ENCODE assay signal across 8 cellular contexts in the genomic region with DNA sequence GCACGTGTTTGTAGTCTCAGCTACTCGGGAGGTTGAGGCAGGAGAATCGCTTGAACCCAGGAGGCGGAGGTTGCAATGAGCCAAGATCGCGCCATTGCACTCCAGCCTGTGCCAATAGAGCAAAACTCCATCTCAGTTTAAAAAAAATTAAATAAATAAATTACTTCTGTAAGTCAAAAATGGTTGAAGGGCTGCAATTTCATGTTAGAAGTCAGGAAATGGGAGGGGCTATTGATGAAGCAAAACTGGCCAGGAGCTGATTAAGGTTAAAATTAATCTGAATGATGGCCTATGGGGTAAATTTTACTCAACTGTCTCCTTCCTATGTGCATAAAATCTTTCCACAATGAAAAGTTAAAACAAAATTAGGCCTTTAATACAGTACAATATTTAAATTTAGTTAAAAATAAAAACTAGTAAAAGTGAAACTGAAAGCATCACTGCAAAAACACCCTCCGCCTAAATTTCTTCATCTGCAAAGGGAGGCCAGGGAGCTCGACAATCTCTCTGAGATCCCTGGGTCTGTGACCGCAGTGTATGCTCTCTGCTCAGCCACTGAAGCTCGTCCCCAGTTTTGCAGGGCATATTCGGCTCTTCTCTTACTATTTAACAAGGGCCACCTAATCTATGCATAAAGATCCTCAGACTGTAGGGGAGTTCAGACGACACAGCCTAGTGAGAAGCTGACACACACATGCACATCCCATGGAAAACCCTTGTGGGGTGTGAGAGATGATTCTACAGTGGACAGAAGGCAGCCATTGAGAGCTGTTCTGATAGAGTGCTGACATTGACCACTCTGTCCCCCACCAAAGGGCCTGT. TPM values are rescaled to one million over a fixed set of nuclear protein-coding genes. Genes with fewer than 3 reads are reported as not detected.
DNase-seq lines count a peak whose midpoint lies in the region; ATAC-seq and TF ChIP-seq lines count a peak whose summit lies in the region.

No MANE protein-coding gene starts in this region.

- no peak for TF ChIP-seq CTCF in AG04450 (IDR thresholded peaks at IDR 0.05; ENCODE audit: low read depth, low read length)
- TF ChIP-seq CTCF in IMR-90 (conservative IDR thresholded peaks at IDR 0.05; ENCODE audit: low read depth, low read length), result no peak
- TF ChIP-seq CTCF in heart right ventricle (IDR thresholded peaks at IDR 0.05), result no peak

- H3K4me3 Mint-ChIP-seq in activated CD8-positive, alpha-beta T cell treated with anti-CD3 and anti-CD28 coated beads, Interleukin-2, amount 10 ng/mL, durations not matched to agents 7 days and 5 days, result peak overlapping the region; percentile 78
- H3K4me3 Mint-ChIP-seq in stimulated activated naive B cell treated with anti-CD40 and anti-IgM and Interleukin-4, amounts not matched to agents 10 μg/mL and 1 μg/mL and 100 μg/mL, for 72 hours, result peak overlapping the region; percentile 69 to 71

- peaks cover 20 to 50% of the 10 kb centered on the region in 2 experiments for H3K79me1 ChIP-seq in IMR-90 (ENCODE audit: low read depth in 1 of 2, low read length in 2 of 2)

- peak overlapping the region; percentile 90 for H3K27ac Mint-ChIP-seq in activated CD8-positive, alpha-beta T cell treated with anti-CD3 and anti-CD28 coated beads, Interleukin-2, amount 10 ng/mL, durations not matched to agents 7 days and 5 days
- H3K27ac Mint-ChIP-seq in stimulated activated naive B cell treated with anti-CD40 and anti-IgM and Interleukin-4, amounts not matched to agents 10 μg/mL and 1 μg/mL and 100 μg/mL, for 72 hours, result peak overlapping the region; percentile 72

- H3K4me1 ChIP-seq in IMR-90 (ENCODE audit: control insufficient read depth, insufficient read depth, low read length), result peaks cover 8% of the 10 kb centered on the region
- H3K4me1 ChIP-seq in heart right ventricle, result peaks cover 2 to 82% (median 59%) of the 10 kb centered on the region in 9 donors

- ATAC-seq in GM19463 (IDR thresholded peaks at IDR 0.05; ENCODE audit: unreplicated experiment) (peak; percentile 36), IMR-90 (ENCODE audit: low read depth) (peak; percentile 46), heart right ventricle (peak in 5 of 8 donors; percentile 29 to 49 (median 43))
- peak; percentile 77 for ATAC-seq in activated CD8-positive, alpha-beta T cell treated with anti-CD3 and anti-CD28 coated beads, Interleukin-2, amount 10 ng/mL, durations not matched to agents 7 days and 5 days
- ATAC-seq in stimulated activated naive B cell treated with anti-CD40 and anti-IgM and Interleukin-4, amounts not matched to agents 10 μg/mL and 1 μg/mL and 100 μg/mL, for 72 hours (replicated peaks), result peak; percentile 23 to 37

- H3K27ac ChIP-seq in AG04450 (ENCODE audit: low read depth, low read length), result peak overlapping the region; percentile 54
- peak overlapping the region; percentile 67 for H3K27ac ChIP-seq in IMR-90 (ENCODE audit: insufficient read depth, low read length)
- peak overlapping the region in 9 of 10 donors; percentile 56 to 89 (median 70) for H3K27ac ChIP-seq in heart right ventricle

- H3K9ac ChIP-seq in IMR-90 (ENCODE audit: low read depth, low read length), result peak overlapping the region; percentile 47; the same call in 1 of the 2 replicates

- DNase-seq in AG04450 (ENCODE audit: low read depth, low spot score), result no peak
- DNase-seq in IMR-90, result peak; percentile 14
- DNase-seq in activated CD8-positive, alpha-beta T cell treated with anti-CD3 and anti-CD28 coated beads, Interleukin-2, amount 10 ng/mL, durations not matched to agents 7 days and 5 days, result peak; percentile 75
- no peak for DNase-seq in heart right ventricle
- no peak for DNase-seq in stimulated activated naive B cell treated with anti-CD40 and anti-IgM and Interleukin-4, amounts not matched to agents 10 μg/mL and 1 μg/mL and 100 μg/mL, for 72 hours
- DNase-seq in NCI-H2171 (lab: John Stamatoyannopoulos, UW), result no peak
- no peak for DNase-seq in NCI-H1930 (lab: John Stamatoyannopoulos, UW)

- CTCF ChIA-PET in AG04450 (lab: Charles Lee) (interaction anchor here (0.6 to 1.9 kb wide), 2 partner anchors 94 to 152 kb away, joined by 4 to 8 read pairs; no protein-coding TSS in a partner anchor), IMR-90 (lab: Yijun Ruan, JAX) (interaction anchor here (0.6 to 0.9 kb wide), 2 partner anchors 8 to 119 kb away, joined by 3 read pairs; no protein-coding TSS in a partner anchor)
- CTCF ChIA-PET in activated CD8-positive, alpha-beta T cell treated with anti-CD3 and anti-CD28 coated beads, Interleukin-2, amount 10 ng/mL, durations not matched to agents 7 days and 5 days (lab: Charles Lee), result interaction anchor here (0.8 to 1.9 kb wide), 12 partner anchors 34 to 153 kb away, joined by 3 to 9 read pairs (median 3); a partner anchor contains a TSS

- POLR2A ChIA-PET in AG04450 (lab: Yijun Ruan, JAX) (interaction anchor here (1.0 kb wide), 1 partner anchor 28 kb away, joined by 3 read pairs; no protein-coding TSS in a partner anchor), IMR-90 (lab: Charles Lee; ENCODE audit: unreplicated experiment) (no interaction called here)
- POLR2A ChIA-PET in activated CD8-positive, alpha-beta T cell treated with anti-CD3 and anti-CD28 coated beads, Interleukin-2, amount 10 ng/mL, durations not matched to agents 7 days and 5 days (lab: Charles Lee), result interaction anchor here (0.8 to 3.4 kb wide), 20 partner anchors 11 to 317 kb away, joined by 3 to 15 read pairs (median 4); a partner anchor contains a TSS

- H4K5ac ChIP-seq in IMR-90 (ENCODE audit: low read depth, low read length), result peak overlapping the region; percentile 21; the same call in 1 of the 2 replicates

- WGBS in IMR-90 (ENCODE audit: extremely low coverage in 2 of 2, insufficient read length in 1 of 2), 2 experiments, result 40% methylated on average over 1 of the region's 12 CpGs; no CpG with 5 or more reads in 1 of the 2 experiments
- 63 to 74% methylated on average over 12 of the region's 12 CpGs for WGBS in heart right ventricle, 2 donors

- peak overlapping the region; percentile 57 for H3K4ac ChIP-seq in IMR-90 (ENCODE audit: low read depth, low read length)

- H4K8ac ChIP-seq in IMR-90 (ENCODE audit: low read depth in 2 of 2, low read length in 2 of 2), result peak overlapping the region; percentile 41 to 54; a peak in 3 of 4 replicates

- peak overlapping the region; percentile 26; the same call in 1 of the 2 replicates for H3K23ac ChIP-seq in IMR-90 (ENCODE audit: low read depth, low read length)

- H2AK9ac ChIP-seq in IMR-90 (replicated peaks; ENCODE audit: low read depth, low read length, poor library complexity), result peak overlapping the region; percentile 68

- peak overlapping the region; percentile 68 for H3K18ac ChIP-seq in IMR-90 (ENCODE audit: low read depth, low read length)

- H3K9me3 ChIP-seq in AG04450 (ENCODE audit: control insufficient read depth, insufficient read depth, low read length), result no peaks in the 10 kb centered on the region
- no peaks in the 10 kb centered on the region for H3K9me3 ChIP-seq in IMR-90 (ENCODE audit: control insufficient read depth, insufficient read depth, low read length)
- peaks cover 0 to 2% (median 0%) of the 10 kb centered on the region in 11 donors for H3K9me3 ChIP-seq in heart right ventricle

- H3K27me3 ChIP-seq in AG04450 (ENCODE audit: control insufficient read depth, insufficient read depth, low read length), result no peaks in the 10 kb centered on the region
- H3K27me3 ChIP-seq in IMR-90 (ENCODE audit: control insufficient read depth, insufficient read depth, low read length), result no peaks in the 10 kb centered on the region
- no peaks in the 10 kb centered on the region for H3K27me3 ChIP-seq in heart right ventricle

- peak overlapping the region; percentile 61 for H2BK120ac ChIP-seq in IMR-90 (ENCODE audit: low read depth, low read length)

- peak overlapping the region; percentile 59 for H2BK5ac ChIP-seq in IMR-90 (ENCODE audit: low read depth, low read length, poor library complexity, severe bottlenecking)

- TF ChIP-seq POLR2A in IMR-90 (IDR thresholded peaks at IDR 0.05; ENCODE audit: low read depth, low read length), result no peak

- no TSS peak for BruUV-seq in IMR-90 (replicated peaks; lab: Mats Ljungman, UMichigan)

- intact Hi-C loops in IMR-90 (cut with micrococcal nuclease), result no loop called here
- intact Hi-C loops in heart right ventricle (cut with DNase I), result loop anchor here in 3 of 10 donors (5.0 to 10.0 kb wide), 2 partner anchors 55 to 58 kb away; a partner anchor contains a TSS

- no peaks in the 10 kb centered on the region for H3K27me3 Mint-ChIP-seq in activated CD8-positive, alpha-beta T cell treated with anti-CD3 and anti-CD28 coated beads, Interleukin-2, amount 10 ng/mL, durations not matched to agents 7 days and 5 days (ENCODE audit: low read depth)
- H3K27me3 Mint-ChIP-seq in stimulated activated naive B cell treated with anti-CD40 and anti-IgM and Interleukin-4, amounts not matched to agents 10 μg/mL and 1 μg/mL and 100 μg/mL, for 72 hours, result no peaks in the 10 kb centered on the region

- dilution Hi-C loops in IMR-90 (cut with HindIII; ENCODE audit: low sequenced_read_pairs, unreplicated experiment), result no loop called here

- H3K4me3 ChIP-seq in AG04450 (ENCODE audit: low read depth, low read length), result no peak overlapping the region
- H3K4me3 ChIP-seq in IMR-90 (ENCODE audit: insufficient read depth, low read depth, low read length), result no peak overlapping the region
- peak overlapping the region in 8 of 10 donors; percentile 4 to 43 (median 36) for H3K4me3 ChIP-seq in heart right ventricle

- H3K36me3 Mint-ChIP-seq in activated CD8-positive, alpha-beta T cell treated with anti-CD3 and anti-CD28 coated beads, Interleukin-2, amount 10 ng/mL, durations not matched to agents 7 days and 5 days (ENCODE audit: low read depth), result peaks cover 73% of the 10 kb centered on the region
- H3K36me3 Mint-ChIP-seq in stimulated activated naive B cell treated with anti-CD40 and anti-IgM and Interleukin-4, amounts not matched to agents 10 μg/mL and 1 μg/mL and 100 μg/mL, for 72 hours, result peaks cover 36 to 65% of the 10 kb centered on the region in 2 donors

- peak overlapping the region; percentile 66 for H2AK5ac ChIP-seq in IMR-90 (ENCODE audit: low read depth, low read length)

- in situ Hi-C loops in IMR-90 (cut with MboI; ENCODE audit: low sequenced_read_pairs), result no loop called here

- peaks cover 84% of the 10 kb centered on the region for H3K4me1 Mint-ChIP-seq in activated CD8-positive, alpha-beta T cell treated with anti-CD3 and anti-CD28 coated beads, Interleukin-2, amount 10 ng/mL, durations not matched to agents 7 days and 5 days (ENCODE audit: low read depth)
- peaks cover 50 to 81% of the 10 kb centered on the region in 2 donors for H3K4me1 Mint-ChIP-seq in stimulated activated naive B cell treated with anti-CD40 and anti-IgM and Interleukin-4, amounts not matched to agents 10 μg/mL and 1 μg/mL and 100 μg/mL, for 72 hours

- H3K9me3 Mint-ChIP-seq in activated CD8-positive, alpha-beta T cell treated with anti-CD3 and anti-CD28 coated beads, Interleukin-2, amount 10 ng/mL, durations not matched to agents 7 days and 5 days (ENCODE audit: insufficient read depth), result no peaks in the 10 kb centered on the region
- peaks cover 0 to 2% of the 10 kb centered on the region in 2 donors for H3K9me3 Mint-ChIP-seq in stimulated activated naive B cell treated with anti-CD40 and anti-IgM and Interleukin-4, amounts not matched to agents 10 μg/mL and 1 μg/mL and 100 μg/mL, for 72 hours

- no peak for TF ChIP-seq RAD21 in IMR-90 (IDR thresholded peaks at IDR 0.05; ENCODE audit: low read length)

- peak overlapping the region; percentile 88 for H3K4me2 ChIP-seq in IMR-90 (ENCODE audit: low read depth, low read length)

- peaks cover 9% of the 10 kb centered on the region for H3K9me1 ChIP-seq in IMR-90 (ENCODE audit: insufficient read depth, low read length)

- H4K20me1 ChIP-seq in IMR-90 (ENCODE audit: insufficient read depth, low read length), result no peaks in the 10 kb centered on the region

- peak overlapping the region; percentile 91 for H2BK15ac ChIP-seq in IMR-90 (ENCODE audit: low read depth, low read length)

- peak overlapping the region; percentile 81 for H4K91ac ChIP-seq in IMR-90 (ENCODE audit: insufficient read depth, low read depth, low read length)

- H3K14ac ChIP-seq in IMR-90 (replicated peaks; ENCODE audit: low read depth, low read length), result peak overlapping the region; percentile 49

- peak overlapping the region; percentile 44; the same call in 1 of the 2 replicates for H3K56ac ChIP-seq in IMR-90 (ENCODE audit: extremely low read depth, insufficient read depth, low read length)

- peak overlapping the region; percentile 36 for H2BK20ac ChIP-seq in IMR-90 (ENCODE audit: low read depth, low read length)

- peak overlapping the region; percentile 70 for H2AFZ ChIP-seq in IMR-90 (replicated peaks; ENCODE audit: low read length, poor library complexity)

- H3K36me3 ChIP-seq in IMR-90 (ENCODE audit: control insufficient read depth, insufficient read depth, low read length) (peaks cover 28% of the 10 kb centered on the region), heart right ventricle (peaks cover 0 to 71% (median 20%) of the 10 kb centered on the region in 9 donors)

RNA-seq across cellular contexts. Expression of a gene that starts 57.2 kb away (rescaled TPM):
- polyA plus RNA-seq in AG04450 (2011; rRNA removed) (31.4 and 39.2 TPM in 2 replicates), IMR-90 (2012; rRNA removed) (16.5 and 20.6 TPM in 2 replicates), heart right ventricle (10 to 100 TPM in 1 of 2 donors, 1 to 10 TPM in 1; 9.3 to 13.0 TPM)
- 43.2 and 46.4 TPM in 2 replicates for polyA minus RNA-seq in AG04450 (2011; rRNA and poly(A)+ RNA removed)
- total RNA-seq in IMR-90 (2012; rRNA removed) (20.3 and 21.9 TPM in 2 replicates), heart right ventricle (10 to 100 TPM; 18.3 to 41.4 (median 29.0) TPM)
- polyA plus RNA-seq in IMR-90 (2012; cell fraction: cytosol; rRNA removed), result 9.5 and 12.3 TPM in 2 replicates
- 9.2 and 22.4 TPM in 2 replicates for polyA plus RNA-seq in IMR-90 (2012; cell fraction: nucleus; rRNA removed; ENCODE audit: low replicate concordance)
- 10 to 100 TPM; 59.7 to 65.3 TPM for total RNA-seq in activated CD8-positive, alpha-beta T cell treated with anti-CD3 and anti-CD28 coated beads, Interleukin-2, amount 10 ng/mL, durations not matched to agents 7 days and 5 days

Comparison
In these comparisons a context has a peak if more than half of its experiments do, and no peak if none do; other contexts are left out.
1. DNase-seq: peak in IMR-90 (single experiment) and activated CD8-positive, alpha-beta T cell treated with anti-CD3 and anti-CD28 coated beads, Interleukin-2, amount 10 ng/mL, durations not matched to agents 7 days and 5 days (single experiment); none in AG04450 (single experiment), heart right ventricle (0 of 2), stimulated activated naive B cell treated with anti-CD40 and anti-IgM and Interleukin-4, amounts not matched to agents 10 μg/mL and 1 μg/mL and 100 μg/mL, for 72 hours (single experiment), NCI-H2171 (single experiment) and NCI-H1930 (0 of 2).
2. H3K4me3 ChIP-seq: peak in heart right ventricle (8 of 10); none in AG04450 (single experiment) and IMR-90 (single experiment).
3. Peak in every context shown above with its lines, with median percentiles within 50 percentile points of each other: H3K27ac ChIP-seq and ATAC-seq.